ENCODE assay signal across 23 cellular contexts in genomic region chr17:76065754-76066153, GRCh38. TPM values are rescaled to one million over a fixed set of nuclear protein-coding genes. Genes with fewer than 3 reads are reported as not detected.
"Had no signal": no experiment of that assay in that cellular context is flagged by ENCODE, and none has a peak within 500 bp of the region (broad histone marks: within the 10 kb centered on the region; RNA-seq: fewer than 3 reads in every experiment).

No MANE protein-coding gene starts in this region.

- H3K27me3 Mint-ChIP-seq: central memory CD8-positive, alpha-beta T cell had no signal

- H3K4me3 ChIP-seq: ascending aorta, coronary artery, prostate gland, right atrium auricular region, tibial nerve, vagina had no signal

- ATAC-seq: left ventricle myocardium superior had no signal

- FAIRE-seq: frontal cortex, TTC549 had no signal

- H3K9me3 ChIP-seq: ascending aorta, prostate gland, right atrium auricular region, tibial nerve, vagina had no signal

- H3K9me3 Mint-ChIP-seq: central memory CD8-positive, alpha-beta T cell; neural crest cell; T-helper 2 cell treated with Interferon-gamma antibody and Interleukin-4, amounts not matched to agents 5 μg/mL and 100 μg/mL, for 36 hours had no signal

- H3K27ac Mint-ChIP-seq: T-helper 2 cell treated with Interferon-gamma antibody and Interleukin-4, amounts not matched to agents 5 μg/mL and 100 μg/mL, for 36 hours had no signal

- DNase-seq: activated CD4-positive, alpha-beta T cell treated with anti-CD3 and anti-CD28 coated beads for 4 hours; activated effector memory CD4-positive, alpha-beta T cell treated with Interleukin-2 at 50 U/mL for 16 hours; activated T-cell treated with anti-CD3 and anti-CD28 coated beads, Interleukin-2, amount 50 U/mL, for 1 hour; erythroblast; hypothalamus; islet precursor cell; left ventricle myocardium superior; stimulated activated CD4-positive, alpha-beta T cell treated with anti-CD3 and anti-CD28 coated beads, Interleukin-12 subunit alpha, Interleukin-12 subunit beta, amount 100 ng/mL, for 4 hours; stimulated activated CD4-positive, alpha-beta T cell treated with anti-CD3 and anti-CD28 coated beads, Interleukin-1b, Interleukin-23, amount 100 ng/mL, for 48 hours; stimulated activated CD8-positive, alpha-beta memory T cell treated with anti-CD3 and anti-CD28 coated beads, Interleukin-4, amount 100 ng/mL, for 48 hours; stimulated activated naive CD4-positive, alpha-beta T cell treated with Interleukin-2 at 50 U/mL for 16 hours had no signal

- H3K27me3 ChIP-seq: ascending aorta, right atrium auricular region, tibial nerve, vagina had no signal

- H3K27ac ChIP-seq: ascending aorta, coronary artery, prostate gland, right atrium auricular region, tibial nerve, vagina had no signal

- H3K4me3 Mint-ChIP-seq: central memory CD8-positive, alpha-beta T cell; neural crest cell; T-helper 2 cell treated with Interferon-gamma antibody and Interleukin-4, amounts not matched to agents 5 μg/mL and 100 μg/mL, for 36 hours had no signal

RNA-seq across cellular contexts. Expression of gene GALR2, which starts 8.8 kb away (rescaled TPM):
- total RNA-seq: frontal cortex, left ventricle myocardium superior, neural crest cell, osteocyte, right atrium auricular region, tibial nerve, vagina had no signal

RNA-seq across cellular contexts. Expression of gene ZACN, which starts 13.2 kb away (rescaled TPM):
- total RNA-seq: ascending aorta, frontal cortex, left ventricle myocardium superior, osteocyte, prostate gland, right atrium auricular region, tibial nerve, vagina had no signal

RNA-seq across cellular contexts. Expression of gene EVPL, which starts 38.6 kb away (rescaled TPM):
- total RNA-seq: ascending aorta, frontal cortex, neural crest cell, osteocyte had no signal
